19 cellular contexts compared by ENCODE assay signal in the genomic region with DNA sequence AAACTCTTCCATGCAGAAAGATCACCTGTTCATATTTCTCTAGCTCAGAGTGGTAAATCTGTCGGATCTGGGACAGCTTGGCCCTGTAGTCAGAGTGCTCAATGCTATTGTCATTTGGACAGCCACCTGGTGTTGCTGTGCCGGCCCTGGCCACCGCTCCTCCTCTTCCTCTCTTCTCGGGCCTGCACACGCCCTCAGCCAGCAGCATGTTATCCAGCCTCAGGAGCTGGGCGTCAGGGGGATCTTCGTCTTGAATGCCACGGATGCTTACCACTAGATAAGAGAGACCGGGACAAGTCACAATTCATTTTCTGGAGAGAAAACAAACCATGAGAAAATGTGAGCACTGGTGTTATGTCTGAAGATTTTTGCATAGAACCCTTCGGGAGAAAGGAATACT. TPM values are rescaled to one million over a fixed set of nuclear protein-coding genes. Genes with fewer than 3 reads are reported as not detected.
"Had no signal": no experiment of that assay in that cellular context is flagged by ENCODE, and none has a peak within 500 bp of the region (broad histone marks: within the 10 kb centered on the region; RNA-seq: fewer than 3 reads in every experiment).

No MANE protein-coding gene starts in this region.

- H3K9me3 ChIP-seq: heart left ventricle, neutrophil, sigmoid colon, thoracic aorta, upper lobe of right lung had no signal

- H3K27me3 ChIP-seq: heart left ventricle, neutrophil, sigmoid colon, upper lobe of right lung had no signal

- DNase-seq: activated CD4-positive, alpha-beta T cell treated with anti-CD3 and anti-CD28 coated beads, Interleukin-2, amount 50 U/mL, for 1 hour; activated CD4-positive, CD25-positive, alpha-beta regulatory T cell treated with anti-CD3 and anti-CD28 coated beads, Interleukin-2, amount 50 U/mL, for 72 hours; activated T-cell treated with anti-CD3 and anti-CD28 coated beads, Interleukin-2, amount 50 U/mL, for 72 hours; anterior cingulate cortex; heart left ventricle; kidney; sigmoid colon; stimulated activated CD4-positive, alpha-beta T cell treated with anti-CD3 and anti-CD28 coated beads, Interleukin-4, amount 100 ng/mL, for 4 hours; stimulated activated naive B cell treated with anti-CD40 and anti-IgM and Interleukin-4, amounts not matched to agents 10 μg/mL and 1 μg/mL and 100 μg/mL, for 72 hours; T-cell; upper lobe of right lung had no signal

- H3K4me3 Mint-ChIP-seq: activated T-cell treated with anti-CD3 and anti-CD28 coated beads, Interleukin-2, amount 50 U/mL, for 72 hours; natural killer cell treated with Interleukin-12 subunit alpha and Interleukin-12 subunit beta and Interleukin-15 and Interleukin-18, amount 100 ng/mL, for 72 hours; stimulated activated naive B cell treated with anti-CD40 and anti-IgM and Interleukin-4, amounts not matched to agents 10 μg/mL and 1 μg/mL and 100 μg/mL, for 72 hours; T-cell had no signal

- H3K4me1 Mint-ChIP-seq: stimulated activated naive B cell treated with anti-CD40 and anti-IgM and Interleukin-4, amounts not matched to agents 10 μg/mL and 1 μg/mL and 100 μg/mL, for 72 hours had no signal

- H3K27ac ChIP-seq: coronary artery, heart left ventricle, neutrophil, parathyroid adenoma, sigmoid colon, thoracic aorta, upper lobe of right lung, VCaP had no signal

- H3K27ac Mint-ChIP-seq: activated T-cell treated with anti-CD3 and anti-CD28 coated beads, Interleukin-2, amount 50 U/mL, for 72 hours; natural killer cell treated with Interleukin-12 subunit alpha and Interleukin-12 subunit beta and Interleukin-15 and Interleukin-18, amount 100 ng/mL, for 72 hours; stimulated activated naive B cell treated with anti-CD40 and anti-IgM and Interleukin-4, amounts not matched to agents 10 μg/mL and 1 μg/mL and 100 μg/mL, for 72 hours; T-cell had no signal

- H3K36me3 ChIP-seq: heart left ventricle, neutrophil, sigmoid colon, thoracic aorta, upper lobe of right lung had no signal

- H3K27me3 Mint-ChIP-seq: natural killer cell treated with Interleukin-12 subunit alpha and Interleukin-12 subunit beta and Interleukin-15 and Interleukin-18, amount 100 ng/mL, for 72 hours; stimulated activated naive B cell treated with anti-CD40 and anti-IgM and Interleukin-4, amounts not matched to agents 10 μg/mL and 1 μg/mL and 100 μg/mL, for 72 hours; T-cell had no signal

- H3K4me1 ChIP-seq: heart left ventricle, sigmoid colon, upper lobe of right lung had no signal

- H3K4me3 ChIP-seq: coronary artery, heart left ventricle, lung, sigmoid colon, thoracic aorta, upper lobe of right lung had no signal

- H2AFZ ChIP-seq: parathyroid adenoma had no signal

- H3K9me3 Mint-ChIP-seq: activated T-cell treated with anti-CD3 and anti-CD28 coated beads, Interleukin-2, amount 50 U/mL, for 72 hours; natural killer cell treated with Interleukin-12 subunit alpha and Interleukin-12 subunit beta and Interleukin-15 and Interleukin-18, amount 100 ng/mL, for 72 hours; stimulated activated naive B cell treated with anti-CD40 and anti-IgM and Interleukin-4, amounts not matched to agents 10 μg/mL and 1 μg/mL and 100 μg/mL, for 72 hours; T-cell had no signal

- H3K79me2 ChIP-seq: parathyroid adenoma had no signal

- ATAC-seq: heart left ventricle; left lobe of liver; natural killer cell treated with Interleukin-12 subunit alpha and Interleukin-12 subunit beta and Interleukin-15 and Interleukin-18, amount 100 ng/mL, for 72 hours; stimulated activated naive B cell treated with anti-CD40 and anti-IgM and Interleukin-4, amounts not matched to agents 10 μg/mL and 1 μg/mL and 100 μg/mL, for 72 hours; T-cell; upper lobe of right lung had no signal

- H3K9ac ChIP-seq: parathyroid adenoma had no signal

RNA-seq across cellular contexts. Expression of gene PBX4, which starts 47.9 kb away (rescaled TPM):
- total RNA-seq: thoracic aorta had no signal
